ENCODE assay signal across 1 cellular context in the genomic region with DNA sequence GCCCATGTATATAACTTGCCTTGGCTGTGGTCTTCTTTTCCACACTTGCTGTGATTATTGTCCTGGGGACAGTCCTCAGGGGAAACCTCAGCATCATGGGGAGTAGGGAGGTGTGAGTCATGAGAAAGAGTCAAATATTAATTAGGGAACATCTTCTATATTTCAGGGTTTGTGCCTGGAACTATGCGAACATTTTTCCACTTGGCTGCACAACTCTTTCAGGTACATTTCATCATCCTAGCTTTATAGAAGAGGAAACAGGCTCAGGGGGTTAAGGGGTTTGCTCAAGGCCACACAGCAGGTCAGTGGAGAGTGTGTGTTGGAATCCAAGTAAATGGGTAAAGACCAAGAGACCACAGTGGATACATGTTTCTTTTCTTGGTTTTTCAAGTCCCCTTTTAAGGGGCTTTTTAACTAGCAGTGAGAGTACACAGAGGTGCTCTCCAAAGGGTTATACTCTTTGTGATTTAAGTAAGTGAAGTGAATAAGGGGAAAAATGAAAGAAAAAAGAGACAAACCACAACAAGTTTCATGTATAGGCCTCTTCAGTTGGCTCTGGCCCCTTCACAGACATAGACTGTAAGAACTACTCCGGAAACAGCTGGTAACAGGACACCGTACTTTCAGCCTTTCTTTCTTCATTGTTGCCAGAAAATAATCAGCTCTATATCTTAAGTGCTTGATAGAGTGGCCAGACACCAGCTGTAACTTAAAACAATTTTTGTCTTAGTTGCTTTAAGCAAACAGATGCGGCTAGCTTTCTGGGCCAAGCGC.
TF ChIP-seq lines count a peak whose summit lies in the region.

No MANE protein-coding gene starts in this region.

TF ChIP-seq in HEK293, 187 proteins besides CTCF, POLR2A, EP300 and RAD21 (continued from another document):
- TF ChIP-seq, protein P1, sequence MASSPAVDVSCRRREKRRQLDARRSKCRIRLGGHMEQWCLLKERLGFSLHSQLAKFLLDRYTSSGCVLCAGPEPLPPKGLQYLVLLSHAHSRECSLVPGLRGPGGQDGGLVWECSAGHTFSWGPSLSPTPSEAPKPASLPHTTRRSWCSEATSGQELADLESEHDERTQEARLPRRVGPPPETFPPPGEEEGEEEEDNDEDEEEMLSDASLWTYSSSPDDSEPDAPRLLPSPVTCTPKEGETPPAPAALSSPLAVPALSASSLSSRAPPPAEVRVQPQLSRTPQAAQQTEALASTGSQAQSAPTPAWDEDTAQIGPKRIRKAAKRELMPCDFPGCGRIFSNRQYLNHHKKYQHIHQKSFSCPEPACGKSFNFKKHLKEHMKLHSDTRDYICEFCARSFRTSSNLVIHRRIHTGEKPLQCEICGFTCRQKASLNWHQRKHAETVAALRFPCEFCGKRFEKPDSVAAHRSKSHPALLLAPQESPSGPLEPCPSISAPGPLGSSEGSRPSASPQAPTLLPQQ (tag by site-specific recombination; IDR thresholded peaks at IDR 0.05): peak; percentile 61; the same call in 1 of the 2 replicates
- TF ChIP-seq ZNF560 (tag by site-specific recombination; IDR thresholded peaks at IDR 0.05; ENCODE audit: borderline replicate concordance): no peak
- no peak for TF ChIP-seq OSR2 (tag by site-specific recombination; IDR thresholded peaks at IDR 0.05)
- no peak for TF ChIP-seq ZNF707 (tag by site-specific recombination; IDR thresholded peaks at IDR 0.05)
- TF ChIP-seq, protein P2, sequence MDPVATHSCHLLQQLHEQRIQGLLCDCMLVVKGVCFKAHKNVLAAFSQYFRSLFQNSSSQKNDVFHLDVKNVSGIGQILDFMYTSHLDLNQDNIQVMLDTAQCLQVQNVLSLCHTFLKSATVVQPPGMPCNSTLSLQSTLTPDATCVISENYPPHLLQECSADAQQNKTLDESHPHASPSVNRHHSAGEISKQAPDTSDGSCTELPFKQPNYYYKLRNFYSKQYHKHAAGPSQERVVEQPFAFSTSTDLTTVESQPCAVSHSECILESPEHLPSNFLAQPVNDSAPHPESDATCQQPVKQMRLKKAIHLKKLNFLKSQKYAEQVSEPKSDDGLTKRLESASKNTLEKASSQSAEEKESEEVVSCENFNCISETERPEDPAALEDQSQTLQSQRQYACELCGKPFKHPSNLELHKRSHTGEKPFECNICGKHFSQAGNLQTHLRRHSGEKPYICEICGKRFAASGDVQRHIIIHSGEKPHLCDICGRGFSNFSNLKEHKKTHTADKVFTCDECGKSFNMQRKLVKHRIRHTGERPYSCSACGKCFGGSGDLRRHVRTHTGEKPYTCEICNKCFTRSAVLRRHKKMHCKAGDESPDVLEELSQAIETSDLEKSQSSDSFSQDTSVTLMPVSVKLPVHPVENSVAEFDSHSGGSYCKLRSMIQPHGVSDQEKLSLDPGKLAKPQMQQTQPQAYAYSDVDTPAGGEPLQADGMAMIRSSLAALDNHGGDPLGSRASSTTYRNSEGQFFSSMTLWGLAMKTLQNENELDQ (tag by site-specific recombination; IDR thresholded peaks at IDR 0.05; ENCODE audit: low read depth): no peak
- TF ChIP-seq ZBTB48 (tag by site-specific recombination; IDR thresholded peaks at IDR 0.05): peak; percentile 77
- no peak for TF ChIP-seq EGR2 (tag by site-specific recombination; IDR thresholded peaks at IDR 0.05; ENCODE audit: low read depth)
- TF ChIP-seq, protein P3, sequence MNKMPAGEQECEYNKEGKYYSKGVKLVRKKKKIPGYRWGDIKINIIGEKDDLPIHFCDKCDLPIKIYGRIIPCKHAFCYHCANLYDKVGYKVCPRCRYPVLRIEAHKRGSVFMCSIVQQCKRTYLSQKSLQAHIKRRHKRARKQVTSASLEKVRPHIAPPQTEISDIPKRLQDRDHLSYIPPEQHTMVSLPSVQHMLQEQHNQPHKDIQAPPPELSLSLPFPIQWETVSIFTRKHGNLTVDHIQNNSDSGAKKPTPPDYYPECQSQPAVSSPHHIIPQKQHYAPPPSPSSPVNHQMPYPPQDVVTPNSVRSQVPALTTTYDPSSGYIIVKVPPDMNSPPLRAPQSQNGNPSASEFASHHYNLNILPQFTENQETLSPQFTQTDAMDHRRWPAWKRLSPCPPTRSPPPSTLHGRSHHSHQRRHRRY (tag by site-specific recombination; IDR thresholded peaks at IDR 0.05): no peak
- TF ChIP-seq ZIC2 (tag by site-specific recombination; IDR thresholded peaks at IDR 0.05): peak; percentile 80
- no peak for TF ChIP-seq ZNF335 (tag by site-specific recombination; conservative IDR thresholded peaks at IDR 0.05)
- no peak for TF ChIP-seq ZNF571 (tag by site-specific recombination; IDR thresholded peaks at IDR 0.05)
- no peak for TF ChIP-seq ZNF529 (tag by site-specific recombination; IDR thresholded peaks at IDR 0.05; ENCODE audit: insufficient replicate concordance)
- TF ChIP-seq, protein P4, sequence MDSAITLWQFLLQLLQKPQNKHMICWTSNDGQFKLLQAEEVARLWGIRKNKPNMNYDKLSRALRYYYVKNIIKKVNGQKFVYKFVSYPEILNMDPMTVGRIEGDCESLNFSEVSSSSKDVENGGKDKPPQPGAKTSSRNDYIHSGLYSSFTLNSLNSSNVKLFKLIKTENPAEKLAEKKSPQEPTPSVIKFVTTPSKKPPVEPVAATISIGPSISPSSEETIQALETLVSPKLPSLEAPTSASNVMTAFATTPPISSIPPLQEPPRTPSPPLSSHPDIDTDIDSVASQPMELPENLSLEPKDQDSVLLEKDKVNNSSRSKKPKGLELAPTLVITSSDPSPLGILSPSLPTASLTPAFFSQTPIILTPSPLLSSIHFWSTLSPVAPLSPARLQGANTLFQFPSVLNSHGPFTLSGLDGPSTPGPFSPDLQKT (IDR thresholded peaks at IDR 0.05; ENCODE audit: borderline replicate concordance, low read depth, low read length): no peak
- TF ChIP-seq HOXD13 (CRISPR knock-in tag; IDR thresholded peaks at IDR 0.05; ENCODE audit: borderline replicate concordance): no peak
